In the genomic region with DNA sequence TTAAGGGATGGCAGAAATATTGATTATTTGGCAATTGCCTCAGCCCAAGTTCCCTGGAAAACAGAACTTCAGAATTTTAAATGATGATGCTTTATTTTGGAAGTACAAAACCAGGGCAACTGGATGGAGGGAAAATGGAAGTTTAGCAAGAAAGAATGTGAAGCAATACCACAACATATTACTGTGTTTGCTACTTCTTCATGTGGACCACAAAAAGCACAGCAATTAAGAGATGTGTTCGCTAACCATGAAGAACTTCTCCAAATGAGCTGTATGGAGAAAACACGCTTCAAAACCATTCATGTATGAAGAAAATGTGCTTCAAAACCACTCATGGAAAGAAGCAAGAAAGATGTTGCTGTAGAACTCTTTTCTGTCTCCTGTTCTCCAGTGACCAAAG, we compare ENCODE assay signal across 18 cellular contexts.
DNase-seq lines count a peak whose midpoint lies in the region; ATAC-seq and TF ChIP-seq lines count a peak whose summit lies in the region.
"Had no signal": no experiment of that assay in that cellular context is flagged by ENCODE, and none has a peak within 500 bp of the region (broad histone marks: within the 10 kb centered on the region; RNA-seq: fewer than 3 reads in every experiment).

No MANE protein-coding gene starts in this region.

- DNase-seq in DMS79 treated with DMSO at 0.1 percent for 48 hours (lab: John Stamatoyannopoulos, UW) (peak; percentile 42), GM13977 (ENCODE audit: low spot score) (no peak), D341Med (ENCODE audit: low spot score) (no peak)
- no peak for DNase-seq in activated naive CD4-positive, alpha-beta T cell treated with anti-CD3 and anti-CD28 coated beads, Interleukin-2, amount 50 U/mL, for 72 hours (ENCODE audit: low spot score in 2 of 2)
- DNase-seq: 8988T; C1 segment of cervical spinal cord; CD4-positive, CD25-positive, alpha-beta regulatory T cell; CD8-positive, alpha-beta memory T cell; COR-L47; EL; GM23248; IMR-90 had no signal

- H3K4me3 ChIP-seq in BLaER1: no peak overlapping the region
- H3K4me3 ChIP-seq in ectodermal cell (ENCODE audit: insufficient read depth, low read depth, low read length): no peak overlapping the region
- H3K4me3 ChIP-seq: GM12878, GM23248, HAP-1, K562 had no signal

- no peaks in the 10 kb centered on the region for H3K36me3 Mint-ChIP-seq in activated naive CD4-positive, alpha-beta T cell treated with anti-CD3 and anti-CD28 coated beads, Interleukin-2, amount 50 U/mL, for 72 hours
- H3K36me3 Mint-ChIP-seq: CD4-positive, CD25-positive, alpha-beta regulatory T cell; CD8-positive, alpha-beta memory T cell had no signal

- H3K9me3 ChIP-seq in BLaER1 (no peaks in the 10 kb centered on the region), ectodermal cell (ENCODE audit: control insufficient read depth, low read length) (no peaks in the 10 kb centered on the region)
- H3K9me3 ChIP-seq: HAP-1 had no signal

- H3K27ac ChIP-seq in BLaER1 (no peak overlapping the region), ectodermal cell (ENCODE audit: insufficient read depth, low read depth, low read length, poor library complexity, severe bottlenecking) (peak overlapping the region; percentile 26)
- H3K27ac ChIP-seq: GM23248 had no signal

- no peak overlapping the region for H3K27ac Mint-ChIP-seq in activated naive CD4-positive, alpha-beta T cell treated with anti-CD3 and anti-CD28 coated beads, Interleukin-2, amount 50 U/mL, for 72 hours
- H3K27ac Mint-ChIP-seq: CD4-positive, CD25-positive, alpha-beta regulatory T cell; CD8-positive, alpha-beta memory T cell had no signal

- peaks cover 14% of the 10 kb centered on the region for H3K4me1 ChIP-seq in BLaER1
- no peaks in the 10 kb centered on the region for H3K4me1 ChIP-seq in ectodermal cell (ENCODE audit: control insufficient read depth, insufficient read depth, low read length)

- H3K27me3 ChIP-seq in BLaER1 (no peaks in the 10 kb centered on the region), ectodermal cell (ENCODE audit: control insufficient read depth, insufficient read depth, low read length, poor library complexity, severe bottlenecking) (no peaks in the 10 kb centered on the region)

- no peak overlapping the region for H3K9ac ChIP-seq in BLaER1
- H3K9ac ChIP-seq: GM23248 had no signal

- peak overlapping the region; percentile 16; the same call in 1 of the 2 replicates for H3K4me2 ChIP-seq in BLaER1

- WGBS in ectodermal cell, 2 experiments: 92 to 100% methylated on average over 2 of the region's 2 CpGs

- ATAC-seq in HG02852 (IDR thresholded peaks at IDR 0.05; ENCODE audit: unreplicated experiment): peak; percentile 67
- no peak for ATAC-seq in activated naive CD4-positive, alpha-beta T cell treated with anti-CD3 and anti-CD28 coated beads, Interleukin-2, amount 50 U/mL, for 72 hours
- ATAC-seq: GM12878, K562 had no signal

- TF ChIP-seq CTCF in GM13977 (IDR thresholded peaks at IDR 0.05; ENCODE audit: extremely low read depth, insufficient read depth, missing control alignments): no peak

- no peaks in the 10 kb centered on the region for H4K20me1 ChIP-seq in BLaER1

- H3K9me3 Mint-ChIP-seq in activated naive CD4-positive, alpha-beta T cell treated with anti-CD3 and anti-CD28 coated beads, Interleukin-2, amount 50 U/mL, for 72 hours: no peaks in the 10 kb centered on the region
- H3K9me3 Mint-ChIP-seq: CD4-positive, CD25-positive, alpha-beta regulatory T cell; CD8-positive, alpha-beta memory T cell had no signal

- in situ Hi-C loops in GM13977 (cut with MboI; ENCODE audit: low pct_unique_long_range_greater_than_20kb, low sequenced_read_pairs, unreplicated experiment): loop anchor here (25.0 kb wide), 1 partner anchor 838 kb away; no protein-coding TSS in a partner anchor

- no peaks in the 10 kb centered on the region for H3K36me3 ChIP-seq in BLaER1
- no peaks in the 10 kb centered on the region for H3K36me3 ChIP-seq in ectodermal cell (ENCODE audit: control insufficient read depth, insufficient read depth, low read length)
- H3K36me3 ChIP-seq: HAP-1 had no signal
